In the genomic region with DNA sequence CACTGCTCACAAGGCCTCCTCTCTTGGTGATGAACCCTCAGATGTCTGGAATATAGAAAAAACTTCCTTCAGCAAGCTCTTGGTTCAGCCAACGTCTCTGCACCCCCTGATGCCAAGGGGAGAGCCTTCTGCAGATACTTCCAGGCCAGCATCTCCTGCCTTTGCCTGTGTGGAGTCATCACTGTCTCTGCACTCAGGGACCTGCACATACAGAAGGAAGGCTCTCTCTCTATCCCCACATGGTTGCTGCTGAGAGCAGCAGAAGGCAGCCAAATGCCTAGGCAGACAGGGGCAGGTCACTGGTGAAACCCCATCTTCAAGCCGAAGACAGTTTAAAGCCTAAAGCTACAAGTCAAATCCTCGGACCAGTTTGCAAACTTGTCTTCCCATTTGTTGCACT, we compare ENCODE assay signal across 19 cellular contexts.
DNase-seq lines count a peak whose midpoint lies in the region; ATAC-seq, FAIRE-seq and TF ChIP-seq lines count a peak whose summit lies in the region.
"Had no signal": no experiment of that assay in that cellular context is flagged by ENCODE, and none has a peak within 500 bp of the region (broad histone marks: within the 10 kb centered on the region; RNA-seq: fewer than 3 reads in every experiment).

No MANE protein-coding gene starts in this region.

- no peak overlapping the region for H2AK5ac ChIP-seq in H9 (ENCODE audit: insufficient read length, low read length)

- H3K27ac ChIP-seq in H9 (ENCODE audit: insufficient read length, low read depth, low read length) (no peak overlapping the region), vagina (no peak overlapping the region)
- H3K27ac ChIP-seq: C4-2B had no signal

- peaks cover 13% of the 10 kb centered on the region for H3K27me3 Mint-ChIP-seq in H9 (ENCODE audit: low read depth)

- no peak overlapping the region for H2BK12ac ChIP-seq in H9 (ENCODE audit: insufficient read length, low read depth, low read length)

- no peaks in the 10 kb centered on the region for H3K27me3 ChIP-seq in H9 (ENCODE audit: insufficient read depth, low read length)
- no peaks in the 10 kb centered on the region for H3K27me3 ChIP-seq in vagina

- no peak overlapping the region for H2BK20ac ChIP-seq in H9 (ENCODE audit: low read depth, low read length, poor library complexity, severe bottlenecking)

- FAIRE-seq in RCC 7860 (lab: Jason Lieb, UNC), result no peak
- FAIRE-seq: A204.1, D721Med, G401.6, GM12892, GM18507 had no signal

- no peaks in the 10 kb centered on the region for H3K79me2 ChIP-seq in H9 (ENCODE audit: insufficient read depth, low read length)

- no peak overlapping the region for H2BK15ac ChIP-seq in H9 (ENCODE audit: low read depth, low read length)

- TF ChIP-seq POLR2A in lower leg skin (IDR thresholded peaks at IDR 0.05) (no peak), vagina (IDR thresholded peaks at IDR 0.05) (no peak)

- no peak overlapping the region for H4K5ac ChIP-seq in H9 (ENCODE audit: insufficient read length, low read depth, low read length)

- H3K4me3 ChIP-seq in lower leg skin (ENCODE audit: low read depth, poor library complexity, severe bottlenecking), result no peak overlapping the region
- H3K4me3 ChIP-seq in vagina, result no peak overlapping the region

- peaks cover 0 to 2% of the 10 kb centered on the region in 2 experiments; a peak in 1 of 4 replicates for H3K4me1 Mint-ChIP-seq in H9

- no peak overlapping the region for H3K18ac ChIP-seq in H9 (ENCODE audit: insufficient read length, low read depth, low read length)

- H3K4me2 ChIP-seq in H9 (ENCODE audit: insufficient read depth, insufficient read length, low read length), result no peak overlapping the region

- H3K36me3 ChIP-seq in vagina, result no peaks in the 10 kb centered on the region

- H3T11ph ChIP-seq in H9 (ENCODE audit: low read length), result no peak overlapping the region

- H3K14ac ChIP-seq in H9 (ENCODE audit: insufficient read depth, low read length), result no peak overlapping the region

- no peak overlapping the region for H3K27ac Mint-ChIP-seq in H9
- H3K27ac Mint-ChIP-seq: CD4-positive, alpha-beta T cell had no signal

- no peak overlapping the region for H3K4ac ChIP-seq in H9 (ENCODE audit: low read depth, low read length)

- DNase-seq in H9 (peak; percentile 13), ecto neural progenitor cell (ENCODE audit: low spot score) (peak; percentile 28), lower leg skin (ENCODE audit: low spot score in 2 of 2) (peak; percentile 2 to 75), vagina (ENCODE audit: extremely low spot score in 2 of 2) (peak; percentile 34 to 52), RCC 7860 (ENCODE audit: low spot score) (no peak), UCSD-AML1 (lab: John Stamatoyannopoulos, UW; ENCODE audit: unreplicated experiment) (no peak)
- DNase-seq: ACHN; AML-193; Caco-2; CD4-positive, alpha-beta T cell; GOT3; H7 had no signal

- peaks cover 38% of the 10 kb centered on the region for H3K9me3 ChIP-seq in H9 (ENCODE audit: control insufficient read depth, low read depth, low read length)
- H3K9me3 ChIP-seq in vagina, result no peaks in the 10 kb centered on the region

- peaks cover 39 to 55% of the 10 kb centered on the region in 2 experiments for H3K9me3 Mint-ChIP-seq in H9
- H3K9me3 Mint-ChIP-seq: CD4-positive, alpha-beta T cell had no signal

- no peak overlapping the region for H4K91ac ChIP-seq in H9 (ENCODE audit: insufficient read length, low read depth, low read length)

- no peak overlapping the region for H2BK5ac ChIP-seq in H9 (ENCODE audit: insufficient read length, low read length)

- no peak overlapping the region for H3K4me3 Mint-ChIP-seq in H9
- H3K4me3 Mint-ChIP-seq: CD4-positive, alpha-beta T cell had no signal

- WGBS in H9 (ENCODE audit: extremely low coverage, insufficient read length, low lambda C conversion rate), result no CpG with 5 or more reads among the region's 3 CpGs
- 89 to 91% methylated on average over 3 of the region's 3 CpGs for WGBS in lower leg skin, 2 donors

- H3K4me1 ChIP-seq in H9 (ENCODE audit: insufficient read depth, low read length) (no peaks in the 10 kb centered on the region), vagina (no peaks in the 10 kb centered on the region)

- no peaks in the 10 kb centered on the region for H3K23me2 ChIP-seq in H9 (ENCODE audit: insufficient read length, low read depth, low read length, poor library complexity, severe bottlenecking)

- no peak overlapping the region for H3K56ac ChIP-seq in H9 (ENCODE audit: insufficient read length, low read depth, low read length)

- H2AFZ ChIP-seq in H9 (ENCODE audit: low read length), result no peak overlapping the region

- ATAC-seq in GM19023 (IDR thresholded peaks at IDR 0.05; ENCODE audit: unreplicated experiment), result no peak

- H2BK120ac ChIP-seq in H9 (ENCODE audit: low read depth, low read length, poor library complexity, severe bottlenecking), result no peak overlapping the region

- no peaks in the 10 kb centered on the region for H4K20me1 ChIP-seq in H9 (ENCODE audit: control insufficient read depth, insufficient read depth, insufficient read length)

- intact Hi-C loops in lower leg skin (cut with DNase I; ENCODE audit: low total_unique reads) (no loop called here), vagina (cut with DNase I) (no loop called here)

- no peak overlapping the region for H3K9ac ChIP-seq in H9 (ENCODE audit: extremely low read depth, insufficient read length, low read length)

- H3K36me3 Mint-ChIP-seq in H9 (ENCODE audit: insufficient read depth in 1 of 3, low read depth in 3 of 3), result peaks cover 12 to 55% (median 28%) of the 10 kb centered on the region in 3 experiments

- no peak overlapping the region for H3K23ac ChIP-seq in H9 (ENCODE audit: insufficient read length, low read depth, low read length)

- H3K79me1 ChIP-seq in H9 (ENCODE audit: insufficient read depth, low read depth, low read length, poor library complexity, severe bottlenecking), result no peaks in the 10 kb centered on the region

- TF ChIP-seq CTCF in H9 (conservative IDR thresholded peaks at IDR 0.05) (no peak), lower leg skin (IDR thresholded peaks at IDR 0.05) (no peak), vagina (IDR thresholded peaks at IDR 0.05) (no peak)

- no peak overlapping the region for H4K8ac ChIP-seq in H9 (replicated peaks; ENCODE audit: insufficient read length, low read depth, low read length)

Comparison
In these comparisons a context has a peak if more than half of its experiments do, and no peak if none do; other contexts are left out.
1. DNase-seq: peak in H9 (single experiment), ecto neural progenitor cell (single experiment), lower leg skin (2 of 2) and vagina (2 of 2); none in RCC 7860 (single experiment) and UCSD-AML1 (single experiment).